Comparison of ENCODE assay signal across 16 cellular contexts in the genomic region with DNA sequence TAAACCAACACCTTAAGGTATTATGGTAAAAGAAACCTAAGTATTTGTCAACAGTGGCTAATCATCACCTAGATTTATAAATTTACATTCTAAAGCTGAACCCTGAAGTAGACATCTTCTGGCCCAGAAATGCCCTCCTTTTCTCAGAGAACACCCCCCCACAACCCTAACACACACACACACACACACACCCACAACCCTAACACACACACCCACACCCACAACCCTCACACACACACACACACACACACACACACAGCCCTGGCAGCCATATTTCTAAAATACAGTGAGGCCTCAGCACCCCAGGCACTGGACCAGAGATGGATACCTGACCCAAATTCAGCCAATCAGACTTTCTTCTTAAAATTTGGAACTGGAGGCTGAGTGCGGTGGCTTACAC. TPM values are rescaled to one million over a fixed set of nuclear protein-coding genes. Genes with fewer than 3 reads are reported as not detected.
A peak's percentile ranks its signal among the peaks of the same experiment; 100 is the strongest.
DNase-seq lines count a peak whose midpoint lies in the region; ATAC-seq and TF ChIP-seq lines count a peak whose summit lies in the region.
"Had no signal": no experiment of that assay in that cellular context is flagged by ENCODE, and none has a peak within 500 bp of the region (broad histone marks: within the 10 kb centered on the region; RNA-seq: fewer than 3 reads in every experiment).

No MANE protein-coding gene starts in this region.

- H3K9me3 ChIP-seq in mammary epithelial cell (replicated peaks; ENCODE audit: insufficient read depth, low read length) = no peaks in the 10 kb centered on the region
- no peaks in the 10 kb centered on the region for H3K9me3 ChIP-seq in T-helper 17 cell (ENCODE audit: control insufficient read depth, low read length, poor library complexity, severe bottlenecking)
- H3K9me3 ChIP-seq in skeletal muscle satellite cell (replicated peaks; ENCODE audit: low read length) = no peaks in the 10 kb centered on the region
- H3K9me3 ChIP-seq: Caco-2 had no signal

- H3K36me3 Mint-ChIP-seq in MCF 10A (ENCODE audit: insufficient read depth, unreplicated experiment) = peaks cover 32% of the 10 kb centered on the region
- H3K36me3 Mint-ChIP-seq in T-helper 17 cell (ENCODE audit: low read depth) = peaks cover 16% of the 10 kb centered on the region
- H3K36me3 Mint-ChIP-seq in dendritic cell treated with granulocyte-macrophage colony-stimulating factor and Interleukin-4, amounts not matched to agents 40 ng/mL and 50 ng/mL, for 4 days (ENCODE audit: low read depth) = peaks cover 80% of the 10 kb centered on the region

- BruUV-seq in MCF 10A (replicated peaks; lab: Mats Ljungman, UMichigan) (no TSS peak), mammary epithelial cell (replicated peaks; lab: Mats Ljungman, UMichigan) (no TSS peak)

- no peak overlapping the region for H3K9ac ChIP-seq in mammary epithelial cell (ENCODE audit: insufficient read depth, low read length)
- peak overlapping the region; percentile 68 for H3K9ac ChIP-seq in skeletal muscle satellite cell (ENCODE audit: low read depth, low read length)
- H3K9ac ChIP-seq: BLaER1 had no signal

- no peak for DNase-seq in MCF 10A (ENCODE audit: unreplicated experiment)
- DNase-seq in mammary epithelial cell = no peak
- DNase-seq in T-helper 17 cell = no peak
- no peak for DNase-seq in NCI-H2081 treated with DMSO at 0.1 percent for 48 hours (lab: John Stamatoyannopoulos, UW)
- DNase-seq in stimulated activated CD4-positive, alpha-beta T cell treated with anti-CD3 and anti-CD28 coated beads, Interleukin-1b, Interleukin-23, amount 100 ng/mL, for 48 hours = no peak
- no peak for DNase-seq in iPS-NIHi7 (ENCODE audit: extremely low spot score)
- DNase-seq: AML-193; Caco-2; CD8-positive, alpha-beta memory T cell; DND-41; GDM1; HCEC 1CT had no signal

- POLR2A ChIA-PET in MCF 10A (lab: Yijun Ruan, JAX) = interaction anchor here (1.1 to 1.6 kb wide), 2 partner anchors 14 to 53 kb away, joined by 3 to 11 read pairs; a partner anchor contains a TSS

- intact Hi-C loops in MCF 10A (cut with micrococcal nuclease) = no loop called here
- intact Hi-C loops in mammary epithelial cell (cut with micrococcal nuclease) = no loop called here
- intact Hi-C loops in dendritic cell treated with granulocyte-macrophage colony-stimulating factor and Interleukin-4, amounts not matched to agents 40 ng/mL and 50 ng/mL, for 4 days (cut with micrococcal nuclease) = no loop called here

- CTCF ChIA-PET in MCF 10A (lab: Yijun Ruan, JAX) (interaction anchor here (0.6 to 2.0 kb wide), 5 partner anchors 11 to 1051 kb away, joined by 3 to 8 read pairs (median 4); a partner anchor contains a TSS), mammary epithelial cell (lab: Charles Lee; ENCODE audit: low non-redundant PET) (no interaction called here)

- dilution Hi-C loops in mammary epithelial cell (cut with HindIII; ENCODE audit: low sequenced_read_pairs) = no loop called here

- 88% methylated on average over 1 of the region's 1 CpG for WGBS in mammary epithelial cell (ENCODE audit: low coverage, missing lambda C conversion rate)

- H3K4me2 ChIP-seq in mammary epithelial cell (ENCODE audit: insufficient read depth, low read depth, low read length) (no peak overlapping the region), skeletal muscle satellite cell (ENCODE audit: low read length) (no peak overlapping the region)
- H3K4me2 ChIP-seq: BLaER1 had no signal

- peaks cover 10% of the 10 kb centered on the region for H3K4me1 Mint-ChIP-seq in MCF 10A (ENCODE audit: insufficient read depth, unreplicated experiment)
- peaks cover 2% of the 10 kb centered on the region for H3K4me1 Mint-ChIP-seq in T-helper 17 cell
- peaks cover 24% of the 10 kb centered on the region for H3K4me1 Mint-ChIP-seq in dendritic cell treated with granulocyte-macrophage colony-stimulating factor and Interleukin-4, amounts not matched to agents 40 ng/mL and 50 ng/mL, for 4 days (ENCODE audit: low read depth)

- no peak overlapping the region for H3K4me3 ChIP-seq in mammary epithelial cell (replicated peaks in 1 of 3; ENCODE audit: insufficient read depth in 1 of 3, low read depth in 2 of 3, low read length in 3 of 3)
- no peak overlapping the region for H3K4me3 ChIP-seq in skeletal muscle satellite cell (ENCODE audit: low read length)
- H3K4me3 ChIP-seq: BLaER1 had no signal

- no peak overlapping the region for H3K27ac ChIP-seq in mammary epithelial cell (ENCODE audit: insufficient read depth, low read depth, low read length)
- H3K27ac ChIP-seq: 22Rv1, BLaER1 had no signal

- H3K36me3 ChIP-seq in mammary epithelial cell (ENCODE audit: insufficient read depth, low read length) = peaks cover 13% of the 10 kb centered on the region
- H3K36me3 ChIP-seq in skeletal muscle satellite cell (ENCODE audit: insufficient read depth, low read length) = peaks cover 30% of the 10 kb centered on the region

- H3K4me1 ChIP-seq in mammary epithelial cell (ENCODE audit: insufficient read depth, low read length) = peaks cover 13% of the 10 kb centered on the region
- peaks cover 21% of the 10 kb centered on the region for H3K4me1 ChIP-seq in skeletal muscle satellite cell (ENCODE audit: control insufficient read depth, insufficient read depth, low read length)
- H3K4me1 ChIP-seq: Caco-2 had no signal

- no peaks in the 10 kb centered on the region for H3K27me3 ChIP-seq in mammary epithelial cell (ENCODE audit: insufficient read depth, low read length)
- H3K27me3 ChIP-seq in skeletal muscle satellite cell (ENCODE audit: control insufficient read depth, insufficient read depth, low read length) = no peaks in the 10 kb centered on the region
- H3K27me3 ChIP-seq: BLaER1 had no signal

- TF ChIP-seq CTCF in MCF 10A (IDR thresholded peaks at IDR 0.05; ENCODE audit: unreplicated experiment) (no peak), mammary epithelial cell (conservative IDR thresholded peaks at IDR 0.05 in 1 of 2, IDR thresholded peaks at IDR 0.05 in 1 of 2; ENCODE audit: extremely low read depth in 1 of 2, insufficient read depth in 1 of 2, low read depth in 1 of 2, low read length in 2 of 2) (no peak)

- no peaks in the 10 kb centered on the region for H3K9me3 Mint-ChIP-seq in MCF 10A (ENCODE audit: unreplicated experiment)
- H3K9me3 Mint-ChIP-seq in dendritic cell treated with granulocyte-macrophage colony-stimulating factor and Interleukin-4, amounts not matched to agents 40 ng/mL and 50 ng/mL, for 4 days = no peaks in the 10 kb centered on the region
- H3K9me3 Mint-ChIP-seq: CD8-positive, alpha-beta memory T cell had no signal

- in situ Hi-C loops in mammary epithelial cell (cut with MboI; ENCODE audit: low sequenced_read_pairs in 2 of 2) = no loop called here

- no peak overlapping the region for H3K4me3 Mint-ChIP-seq in MCF 10A (ENCODE audit: unreplicated experiment)
- H3K4me3 Mint-ChIP-seq in T-helper 17 cell = no peak overlapping the region
- H3K4me3 Mint-ChIP-seq in dendritic cell treated with granulocyte-macrophage colony-stimulating factor and Interleukin-4, amounts not matched to agents 40 ng/mL and 50 ng/mL, for 4 days = no peak overlapping the region
- H3K4me3 Mint-ChIP-seq: CD8-positive, alpha-beta memory T cell had no signal

- no peaks in the 10 kb centered on the region for H4K20me1 ChIP-seq in mammary epithelial cell (ENCODE audit: insufficient read depth, low read length)
- H4K20me1 ChIP-seq: BLaER1 had no signal

- H3K27ac Mint-ChIP-seq in MCF 10A (ENCODE audit: low read depth, unreplicated experiment) (peak overlapping the region; percentile 80), T-helper 17 cell (peak overlapping the region; percentile 67)
- peak overlapping the region; percentile 37 for H3K27ac Mint-ChIP-seq in dendritic cell treated with granulocyte-macrophage colony-stimulating factor and Interleukin-4, amounts not matched to agents 40 ng/mL and 50 ng/mL, for 4 days

- ATAC-seq in T-helper 17 cell = no peak

- no peaks in the 10 kb centered on the region for H3K27me3 Mint-ChIP-seq in MCF 10A (ENCODE audit: insufficient read depth, unreplicated experiment)
- H3K27me3 Mint-ChIP-seq in T-helper 17 cell = no peaks in the 10 kb centered on the region
- no peaks in the 10 kb centered on the region for H3K27me3 Mint-ChIP-seq in dendritic cell treated with granulocyte-macrophage colony-stimulating factor and Interleukin-4, amounts not matched to agents 40 ng/mL and 50 ng/mL, for 4 days
- H3K27me3 Mint-ChIP-seq: CD8-positive, alpha-beta memory T cell had no signal

- peaks cover 30% of the 10 kb centered on the region for H3K79me2 ChIP-seq in mammary epithelial cell (ENCODE audit: insufficient read depth, low read length)

- H2AFZ ChIP-seq in mammary epithelial cell (ENCODE audit: low read depth, low read length) = no peak overlapping the region

RNA-seq across cellular contexts. Expression of a gene that starts 14.3 kb away (rescaled TPM):
- total RNA-seq in MCF 10A (2022) (17.3 and 18.2 TPM in 2 replicates), mammary epithelial cell (10 to 100 TPM; 14.3 to 18.8 TPM), T-helper 17 cell (10 to 100 TPM; 15.0 to 17.2 TPM)
- 4.8 TPM for polyA plus RNA-seq in mammary epithelial cell
- 25.9 TPM for polyA minus RNA-seq in mammary epithelial cell
- total RNA-seq in skeletal muscle satellite cell (2012; rRNA removed) = 15.9 and 17.0 TPM in 2 replicates

RNA-seq across cellular contexts. Expression of a gene that starts 54.7 kb away (rescaled TPM):
- total RNA-seq in MCF 10A (2022) (10.9 and 12.1 TPM in 2 replicates), mammary epithelial cell (1 to 10 TPM; 4.3 to 7.2 TPM), T-helper 17 cell (10 to 100 TPM; 17.6 to 23.7 TPM)
- polyA plus RNA-seq in mammary epithelial cell = 2.3 TPM
- 14.0 TPM for polyA minus RNA-seq in mammary epithelial cell
- total RNA-seq in skeletal muscle satellite cell (2012; rRNA removed) = 4.4 and 4.6 TPM in 2 replicates
